Comparison of ENCODE assay signal across 1 cellular context in genomic region chr6:106085984-106086832, GRCh38.
TF ChIP-seq lines count a peak whose summit lies in the region.

PRDM1 (plus strand) TSS chr6:106086336; CDS start chr6:106086554, 218 bp downstream.

TF ChIP-seq in HepG2, 621 proteins besides CTCF, POLR2A, EP300 and RAD21 (continued from another document):
- no peak for TF ChIP-seq ZNF18 (CRISPR knock-in tag; IDR thresholded peaks at IDR 0.05; ENCODE audit: insufficient replicate concordance)
- TF ChIP-seq REL (CRISPR knock-in tag; conservative IDR thresholded peaks at IDR 0.05), result no peak
- peak; percentile 17; the same call in 1 of the 2 replicates for TF ChIP-seq GABPB1 (CRISPR knock-in tag; IDR thresholded peaks at IDR 0.05)
- TF ChIP-seq ZNF597 (CRISPR knock-in tag; IDR thresholded peaks at IDR 0.05), result no peak
- TF ChIP-seq HNRNPLL (IDR thresholded peaks at IDR 0.05; ENCODE audit: low read depth, low read length, poor library complexity, severe bottlenecking), result peak; percentile 52
